In the genomic region with DNA sequence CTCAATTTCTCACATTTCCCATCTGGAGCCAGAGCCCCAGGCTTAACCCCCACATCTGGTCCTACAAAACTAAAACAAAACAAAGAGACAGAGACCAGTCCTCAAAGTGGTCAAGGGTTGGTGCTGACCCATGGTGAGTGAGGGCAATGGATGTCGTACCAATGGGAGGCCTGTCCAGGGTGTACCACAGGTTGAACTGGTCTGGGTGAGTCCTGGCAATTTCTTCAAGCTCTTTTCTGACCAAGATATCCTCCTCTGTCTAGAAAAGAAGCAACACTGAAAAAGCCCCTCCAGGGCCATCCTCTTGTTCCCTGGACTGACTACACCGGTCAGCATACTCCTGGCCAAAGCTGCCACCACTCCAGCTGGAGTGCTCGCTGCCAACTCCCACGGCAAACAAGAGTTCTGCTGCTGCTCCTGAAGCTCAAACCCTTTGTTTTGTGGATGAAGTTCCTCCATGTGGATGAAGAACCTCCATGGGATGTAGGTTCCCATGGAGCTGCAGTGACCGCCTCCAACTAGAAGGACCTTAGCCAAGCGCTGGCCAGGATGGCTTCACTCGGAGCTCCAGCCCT, we compare ENCODE assay signal across 17 cellular contexts. TPM values are rescaled to one million over a fixed set of nuclear protein-coding genes. Genes with fewer than 3 reads are reported as not detected.
"Had no signal": no experiment of that assay in that cellular context is flagged by ENCODE, and none has a peak within 500 bp of the region (broad histone marks: within the 10 kb centered on the region; RNA-seq: fewer than 3 reads in every experiment).

No MANE protein-coding gene starts in this region.

- DNase-seq: activated gamma-delta T cell had no signal

- H3K36me3 ChIP-seq: brain microvascular endothelial cell had no signal

- H3K9me3 ChIP-seq: ascending aorta, esophagus muscularis mucosa, left ventricle myocardium inferior, spleen, thyroid gland had no signal

- H3K4me3 Mint-ChIP-seq: activated CD8-positive, alpha-beta T cell treated with anti-CD3 and anti-CD28 coated beads, Interleukin-2, amount 10 ng/mL, durations not matched to agents 7 days and 5 days; activated naive CD4-positive, alpha-beta T cell treated with anti-CD3 and anti-CD28 coated beads, Interleukin-2, amount 50 U/mL, for 24 hours; activated T-helper 1 cell treated with anti-CD3 and anti-CD28 coated beads, Interleukin-12 subunit alpha, Interleukin-12 subunit beta, Interleukin-2, Interleukin-4 antibody, amounts not matched to agents 30 ng/mL and 10 ng/mL and 1 ng/mL, durations not matched to agents 14 hours and 24 hours and 36 hours; effector memory CD8-positive, alpha-beta T cell; naive thymus-derived CD8-positive, alpha-beta T cell had no signal

- H3K27ac Mint-ChIP-seq: activated CD8-positive, alpha-beta T cell treated with anti-CD3 and anti-CD28 coated beads, Interleukin-2, amount 10 ng/mL, durations not matched to agents 7 days and 5 days; activated naive CD4-positive, alpha-beta T cell treated with anti-CD3 and anti-CD28 coated beads, Interleukin-2, amount 50 U/mL, for 24 hours; activated T-helper 1 cell treated with anti-CD3 and anti-CD28 coated beads, Interleukin-12 subunit alpha, Interleukin-12 subunit beta, Interleukin-2, Interleukin-4 antibody, amounts not matched to agents 30 ng/mL and 10 ng/mL and 1 ng/mL, durations not matched to agents 14 hours and 24 hours and 36 hours; effector memory CD8-positive, alpha-beta T cell had no signal

- H3K4me1 ChIP-seq: ascending aorta had no signal

- H3K27me3 ChIP-seq: ascending aorta, brain microvascular endothelial cell, thyroid gland had no signal

- H3K27ac ChIP-seq: ascending aorta, brain microvascular endothelial cell, esophagus muscularis mucosa, left ventricle myocardium inferior, spleen had no signal

- H3K9me3 Mint-ChIP-seq: activated naive CD4-positive, alpha-beta T cell treated with anti-CD3 and anti-CD28 coated beads, Interleukin-2, amount 50 U/mL, for 24 hours; activated T-helper 1 cell treated with anti-CD3 and anti-CD28 coated beads, Interleukin-12 subunit alpha, Interleukin-12 subunit beta, Interleukin-2, Interleukin-4 antibody, amounts not matched to agents 30 ng/mL and 10 ng/mL and 1 ng/mL, durations not matched to agents 14 hours and 24 hours and 36 hours; effector memory CD8-positive, alpha-beta T cell; naive thymus-derived CD8-positive, alpha-beta T cell had no signal

- H3K4me3 ChIP-seq: ascending aorta, esophagus muscularis mucosa, left ventricle myocardium inferior, spleen, thyroid gland had no signal

- H3K4me1 Mint-ChIP-seq: activated naive CD4-positive, alpha-beta T cell treated with anti-CD3 and anti-CD28 coated beads, Interleukin-2, amount 50 U/mL, for 24 hours had no signal

RNA-seq across cellular contexts. Expression of a gene that starts 6.9 kb away (rescaled TPM):
- total RNA-seq: naive thymus-derived CD8-positive, alpha-beta T cell had no signal

RNA-seq across cellular contexts. Expression of a gene that starts 39.9 kb away (rescaled TPM):
- total RNA-seq: activated CD8-positive, alpha-beta T cell treated with anti-CD3 and anti-CD28 coated beads, Interleukin-2, amount 10 ng/mL, durations not matched to agents 7 days and 5 days; activated T-helper 1 cell treated with anti-CD3 and anti-CD28 coated beads, Interleukin-12 subunit alpha, Interleukin-12 subunit beta, Interleukin-2, Interleukin-4 antibody, amounts not matched to agents 30 ng/mL and 10 ng/mL and 1 ng/mL, durations not matched to agents 14 hours and 24 hours and 36 hours; ascending aorta; dermis microvascular lymphatic vessel endothelial cell; endothelial cell of umbilical vein; esophagus muscularis mucosa; frontal cortex; left ventricle myocardium inferior; lung microvascular endothelial cell; naive thymus-derived CD8-positive, alpha-beta T cell; spleen; T-helper 1 cell treated with Interleukin-12 subunit alpha and Interleukin-12 subunit beta and Interleukin-4 antibody, amounts not matched to agents 30 ng/mL and 1 ng/mL, for 36 hours; thyroid gland had no signal
- polyA plus RNA-seq: endothelial cell of umbilical vein; naive thymus-derived CD8-positive, alpha-beta T cell; spleen had no signal
